In the genomic region with DNA sequence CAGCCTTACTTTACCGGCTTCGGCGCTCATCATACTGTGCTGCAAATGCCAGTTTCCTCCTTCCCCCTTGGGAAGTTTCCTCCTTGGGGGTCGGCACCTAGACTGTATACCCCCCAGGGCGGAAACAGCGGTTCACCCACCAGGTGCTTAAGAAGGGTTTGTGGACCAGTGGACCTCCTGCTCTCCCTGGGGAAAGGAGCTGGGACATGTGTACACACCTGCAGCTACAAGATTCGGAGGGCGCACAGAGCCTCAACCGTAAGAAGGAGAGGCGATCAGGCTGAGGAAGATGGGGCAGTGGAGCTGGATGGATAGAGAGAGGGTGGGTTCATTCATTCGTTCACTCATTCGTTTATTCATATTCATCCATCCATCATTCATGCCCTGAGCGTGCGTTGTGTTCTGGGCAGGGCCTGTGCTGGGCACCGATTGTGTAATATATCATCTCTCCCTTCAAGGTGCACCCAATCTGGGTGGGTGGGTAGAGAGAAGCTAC, we compare ENCODE assay signal across 7 cellular contexts. TPM values are rescaled to one million over a fixed set of nuclear protein-coding genes. Genes with fewer than 3 reads are reported as not detected.
DNase-seq lines count a peak whose midpoint lies in the region; ATAC-seq and TF ChIP-seq lines count a peak whose summit lies in the region.

No MANE protein-coding gene starts in this region.

- H3K27ac Mint-ChIP-seq in activated T-helper 1 cell treated with anti-CD3 and anti-CD28 coated beads, Interleukin-12 subunit alpha, Interleukin-12 subunit beta, Interleukin-2, Interleukin-4 antibody, amounts not matched to agents 30 ng/mL and 10 ng/mL and 1 ng/mL, durations not matched to agents 14 hours and 24 hours and 36 hours, result peak overlapping the region; percentile 95
- H3K27ac Mint-ChIP-seq in stimulated activated naive CD8-positive, alpha-beta T cell treated with anti-CD3 and anti-CD28 coated beads, Interleukin-15, amount 100 ng/mL, for 72 hours, result peak overlapping the region; percentile 94 to 97

- no peaks in the 10 kb centered on the region for H3K27me3 ChIP-seq in HL-60 (ENCODE audit: insufficient read depth, poor library complexity, severe bottlenecking)

- H3K9me3 Mint-ChIP-seq in activated T-helper 1 cell treated with anti-CD3 and anti-CD28 coated beads, Interleukin-12 subunit alpha, Interleukin-12 subunit beta, Interleukin-2, Interleukin-4 antibody, amounts not matched to agents 30 ng/mL and 10 ng/mL and 1 ng/mL, durations not matched to agents 14 hours and 24 hours and 36 hours, result no peaks in the 10 kb centered on the region
- no peaks in the 10 kb centered on the region for H3K9me3 Mint-ChIP-seq in stimulated activated naive CD8-positive, alpha-beta T cell treated with anti-CD3 and anti-CD28 coated beads, Interleukin-15, amount 100 ng/mL, for 72 hours

- no peaks in the 10 kb centered on the region for H3K9me3 ChIP-seq in iPS-18c (ENCODE audit: control insufficient read depth, insufficient read depth, low read length)

- intact Hi-C loops in activated T-helper 1 cell treated with anti-CD3 and anti-CD28 coated beads, Interleukin-12 subunit alpha, Interleukin-12 subunit beta, Interleukin-2, Interleukin-4 antibody, amounts not matched to agents 30 ng/mL and 10 ng/mL and 1 ng/mL, durations not matched to agents 14 hours and 24 hours and 36 hours (cut with micrococcal nuclease), result loop anchor here (1.0 to 10.0 kb wide), 7 partner anchors 14 to 612 kb away; a partner anchor contains a TSS

- H3K27me3 Mint-ChIP-seq in activated T-helper 1 cell treated with anti-CD3 and anti-CD28 coated beads, Interleukin-12 subunit alpha, Interleukin-12 subunit beta, Interleukin-2, Interleukin-4 antibody, amounts not matched to agents 30 ng/mL and 10 ng/mL and 1 ng/mL, durations not matched to agents 14 hours and 24 hours and 36 hours (ENCODE audit: insufficient read depth), result peaks cover 3% of the 10 kb centered on the region
- H3K27me3 Mint-ChIP-seq in stimulated activated naive CD8-positive, alpha-beta T cell treated with anti-CD3 and anti-CD28 coated beads, Interleukin-15, amount 100 ng/mL, for 72 hours, result no peaks in the 10 kb centered on the region

- H3K4me3 Mint-ChIP-seq in activated T-helper 1 cell treated with anti-CD3 and anti-CD28 coated beads, Interleukin-12 subunit alpha, Interleukin-12 subunit beta, Interleukin-2, Interleukin-4 antibody, amounts not matched to agents 30 ng/mL and 10 ng/mL and 1 ng/mL, durations not matched to agents 14 hours and 24 hours and 36 hours, result peak overlapping the region; percentile 94
- H3K4me3 Mint-ChIP-seq in stimulated activated naive CD8-positive, alpha-beta T cell treated with anti-CD3 and anti-CD28 coated beads, Interleukin-15, amount 100 ng/mL, for 72 hours, result peak overlapping the region; percentile 96 to 99

- TF ChIP-seq CTCF in HL-60 (IDR thresholded peaks at IDR 0.05; ENCODE audit: insufficient read depth, low read length), result no peak

- H3K4me3 ChIP-seq in HL-60 (replicated peaks; ENCODE audit: insufficient read depth, low read length) (peak overlapping the region; percentile 87), iPS-18c (ENCODE audit: insufficient read depth, low read depth, low read length) (peak overlapping the region; percentile 83)

- ATAC-seq in stimulated activated naive CD8-positive, alpha-beta T cell treated with anti-CD3 and anti-CD28 coated beads, Interleukin-15, amount 100 ng/mL, for 72 hours, result peak; percentile 5

- peak overlapping the region; percentile 74 for H3K27ac ChIP-seq in HL-60 (replicated peaks)

- peaks cover 53% of the 10 kb centered on the region for H3K4me1 Mint-ChIP-seq in activated T-helper 1 cell treated with anti-CD3 and anti-CD28 coated beads, Interleukin-12 subunit alpha, Interleukin-12 subunit beta, Interleukin-2, Interleukin-4 antibody, amounts not matched to agents 30 ng/mL and 10 ng/mL and 1 ng/mL, durations not matched to agents 14 hours and 24 hours and 36 hours (ENCODE audit: low read depth)
- H3K4me1 Mint-ChIP-seq in stimulated activated naive CD8-positive, alpha-beta T cell treated with anti-CD3 and anti-CD28 coated beads, Interleukin-15, amount 100 ng/mL, for 72 hours, result peaks cover 73% of the 10 kb centered on the region

- H3K36me3 Mint-ChIP-seq in activated T-helper 1 cell treated with anti-CD3 and anti-CD28 coated beads, Interleukin-12 subunit alpha, Interleukin-12 subunit beta, Interleukin-2, Interleukin-4 antibody, amounts not matched to agents 30 ng/mL and 10 ng/mL and 1 ng/mL, durations not matched to agents 14 hours and 24 hours and 36 hours (ENCODE audit: low read depth), result no peaks in the 10 kb centered on the region

- DNase-seq in HL-60 (ENCODE audit: low read depth in 1 of 2, low spot score in 1 of 2) (no peak), GDM1 (lab: John Stamatoyannopoulos, UW) (no peak), GM03348 (ENCODE audit: low spot score) (no peak), dedifferentiated amniotic fluid mesenchymal stem cell (ENCODE audit: extremely low spot score) (no peak)
- DNase-seq in activated T-helper 1 cell treated with anti-CD3 and anti-CD28 coated beads, Interleukin-12 subunit alpha, Interleukin-12 subunit beta, Interleukin-2, Interleukin-4 antibody, amounts not matched to agents 30 ng/mL and 10 ng/mL and 1 ng/mL, durations not matched to agents 14 hours and 24 hours and 36 hours (ENCODE audit: low spot score), result no peak
- DNase-seq in stimulated activated naive CD8-positive, alpha-beta T cell treated with anti-CD3 and anti-CD28 coated beads, Interleukin-15, amount 100 ng/mL, for 72 hours, result no peak

RNA-seq across cellular contexts. Expression of a gene that starts 0.7 kb away (rescaled TPM):
- total RNA-seq in activated T-helper 1 cell treated with anti-CD3 and anti-CD28 coated beads, Interleukin-12 subunit alpha, Interleukin-12 subunit beta, Interleukin-2, Interleukin-4 antibody, amounts not matched to agents 30 ng/mL and 10 ng/mL and 1 ng/mL, durations not matched to agents 14 hours and 24 hours and 36 hours, result 17.7 and 19.5 TPM in 2 replicates

RNA-seq across cellular contexts. Expression of a gene that starts 13.9 kb away (rescaled TPM):
- total RNA-seq in activated T-helper 1 cell treated with anti-CD3 and anti-CD28 coated beads, Interleukin-12 subunit alpha, Interleukin-12 subunit beta, Interleukin-2, Interleukin-4 antibody, amounts not matched to agents 30 ng/mL and 10 ng/mL and 1 ng/mL, durations not matched to agents 14 hours and 24 hours and 36 hours, result 6.0 and 7.0 TPM in 2 replicates

RNA-seq across cellular contexts. Expression of a gene that starts 43.9 kb away (rescaled TPM):
- total RNA-seq in activated T-helper 1 cell treated with anti-CD3 and anti-CD28 coated beads, Interleukin-12 subunit alpha, Interleukin-12 subunit beta, Interleukin-2, Interleukin-4 antibody, amounts not matched to agents 30 ng/mL and 10 ng/mL and 1 ng/mL, durations not matched to agents 14 hours and 24 hours and 36 hours, result 39.6 and 42.5 TPM in 2 replicates

RNA-seq across cellular contexts. Expression of a gene that starts 43.9 kb away (rescaled TPM):
- 9.5 and 10.1 TPM in 2 replicates for total RNA-seq in activated T-helper 1 cell treated with anti-CD3 and anti-CD28 coated beads, Interleukin-12 subunit alpha, Interleukin-12 subunit beta, Interleukin-2, Interleukin-4 antibody, amounts not matched to agents 30 ng/mL and 10 ng/mL and 1 ng/mL, durations not matched to agents 14 hours and 24 hours and 36 hours
